ENCODE assay signal across 8 cellular contexts in genomic region chr19:48872182-48872883, GRCh38. TPM values are rescaled to one million over a fixed set of nuclear protein-coding genes. Genes with fewer than 3 reads are reported as not detected.
A peak's percentile ranks its signal among the peaks of the same experiment; 100 is the strongest.
DNase-seq lines count a peak whose midpoint lies in the region; ATAC-seq and TF ChIP-seq lines count a peak whose summit lies in the region.

Gene PPP1R15A, plus strand, starts transcription at chr19:48872421. Its CDS starts 813 bp downstream, at chr19:48873234.

- no peaks in the 10 kb centered on the region for H3K27me3 ChIP-seq in SJSA1 (replicated peaks)

- peak within 1 kb of the TSS; percentile 100 for H3K27ac ChIP-seq in SJSA1

- peaks cover 49% of the 10 kb centered on the region for H3K36me3 ChIP-seq in SJSA1

- DNase-seq in DMS114 treated with DMSO at 0.1 percent for 48 hours (lab: John Stamatoyannopoulos, UW; ENCODE audit: unreplicated experiment) = peak; percentile 86
- peak; percentile 99 for DNase-seq in MV-4-11 (lab: John Stamatoyannopoulos, UW)
- DNase-seq in SJSA1 (ENCODE audit: low read depth in 1 of 2, low spot score in 2 of 2) = peak; percentile 97 to 99
- peak; percentile 98 for DNase-seq in activated gamma-delta T cell treated with anti-CD3 and anti-CD28 coated beads, Interleukin-2, amount 50 U/mL, for 16 hours (ENCODE audit: low read depth)
- peak; percentile 99 for DNase-seq in fibroblast of villous mesenchyme (ENCODE audit: low read depth)
- DNase-seq in nephron progenitor cell = peak; percentile 99

- peak within 1 kb of the TSS; percentile 100 for H3K27ac Mint-ChIP-seq in nephron progenitor cell
- peak within 1 kb of the TSS; percentile 94 for H3K27ac Mint-ChIP-seq in stimulated activated naive CD8-positive, alpha-beta T cell treated with anti-CD3 and anti-CD28 coated beads, Interleukin-15, Interleukin-2, amounts not matched to agents 100 ng/mL and 50 ng/mL, for 24 hours

- H3K9me3 Mint-ChIP-seq in nephron progenitor cell = no peaks in the 10 kb centered on the region
- H3K9me3 Mint-ChIP-seq in stimulated activated naive CD8-positive, alpha-beta T cell treated with anti-CD3 and anti-CD28 coated beads, Interleukin-15, Interleukin-2, amounts not matched to agents 100 ng/mL and 50 ng/mL, for 24 hours = no peaks in the 10 kb centered on the region

- H3K4me1 ChIP-seq in SJSA1 (replicated peaks) = peaks cover 49% of the 10 kb centered on the region

- ATAC-seq in GM21825 (IDR thresholded peaks at IDR 0.05; ENCODE audit: unreplicated experiment) = peak; percentile 48

- TF ChIP-seq CTCF in fibroblast of villous mesenchyme (IDR thresholded peaks at IDR 0.05; ENCODE audit: insufficient read depth, low read depth, low read length) (no peak), nephron progenitor cell (IDR thresholded peaks at IDR 0.05) (no peak)

- H3K9me3 ChIP-seq in SJSA1 (replicated peaks) = 0 out of 2 replicates have a peak, but pooled peaks cover 5% of the 10 kb centered on the region

- peak within 1 kb of the TSS; percentile 99 for H3K4me3 Mint-ChIP-seq in nephron progenitor cell
- peak within 1 kb of the TSS; percentile 99 for H3K4me3 Mint-ChIP-seq in stimulated activated naive CD8-positive, alpha-beta T cell treated with anti-CD3 and anti-CD28 coated beads, Interleukin-15, Interleukin-2, amounts not matched to agents 100 ng/mL and 50 ng/mL, for 24 hours

- H3K4me1 Mint-ChIP-seq in nephron progenitor cell = peaks cover 67% of the 10 kb centered on the region
- H3K4me1 Mint-ChIP-seq in stimulated activated naive CD8-positive, alpha-beta T cell treated with anti-CD3 and anti-CD28 coated beads, Interleukin-15, Interleukin-2, amounts not matched to agents 100 ng/mL and 50 ng/mL, for 24 hours (ENCODE audit: low read depth) = peaks cover 53% of the 10 kb centered on the region

- H3K27me3 Mint-ChIP-seq in nephron progenitor cell (ENCODE audit: low read depth, poor library complexity) = peaks cover 3% of the 10 kb centered on the region
- no peaks in the 10 kb centered on the region for H3K27me3 Mint-ChIP-seq in stimulated activated naive CD8-positive, alpha-beta T cell treated with anti-CD3 and anti-CD28 coated beads, Interleukin-15, Interleukin-2, amounts not matched to agents 100 ng/mL and 50 ng/mL, for 24 hours

- peaks cover 34% of the 10 kb centered on the region for H3K36me3 Mint-ChIP-seq in nephron progenitor cell (ENCODE audit: low read depth)
- H3K36me3 Mint-ChIP-seq in stimulated activated naive CD8-positive, alpha-beta T cell treated with anti-CD3 and anti-CD28 coated beads, Interleukin-15, Interleukin-2, amounts not matched to agents 100 ng/mL and 50 ng/mL, for 24 hours (ENCODE audit: low read depth) = peaks cover 46% of the 10 kb centered on the region

- H3K4me3 ChIP-seq in SJSA1 = peak within 1 kb of the TSS; percentile 95
- H3K4me3 ChIP-seq in fibroblast of villous mesenchyme (ENCODE audit: low read depth, low read length) = peak within 1 kb of the TSS; percentile 94

RNA-seq across cellular contexts. Expression of gene PPP1R15A, which starts in this region (rescaled TPM):
- total RNA-seq in SJSA1 (2014; rRNA removed; shearing (Covaris generic)) = 79.5 and 86.0 TPM in 2 replicates
- 63.9 and 76.0 TPM in 2 replicates for total RNA-seq in fibroblast of villous mesenchyme

Comparison
In these comparisons a context has a peak if more than half of its experiments do, and no peak if none do; other contexts are left out.
1. Peak in every context shown above with its lines: DNase-seq, ATAC-seq, H3K4me3 ChIP-seq and H3K27ac ChIP-seq.